15 cellular contexts compared by ENCODE assay signal in the genomic region with DNA sequence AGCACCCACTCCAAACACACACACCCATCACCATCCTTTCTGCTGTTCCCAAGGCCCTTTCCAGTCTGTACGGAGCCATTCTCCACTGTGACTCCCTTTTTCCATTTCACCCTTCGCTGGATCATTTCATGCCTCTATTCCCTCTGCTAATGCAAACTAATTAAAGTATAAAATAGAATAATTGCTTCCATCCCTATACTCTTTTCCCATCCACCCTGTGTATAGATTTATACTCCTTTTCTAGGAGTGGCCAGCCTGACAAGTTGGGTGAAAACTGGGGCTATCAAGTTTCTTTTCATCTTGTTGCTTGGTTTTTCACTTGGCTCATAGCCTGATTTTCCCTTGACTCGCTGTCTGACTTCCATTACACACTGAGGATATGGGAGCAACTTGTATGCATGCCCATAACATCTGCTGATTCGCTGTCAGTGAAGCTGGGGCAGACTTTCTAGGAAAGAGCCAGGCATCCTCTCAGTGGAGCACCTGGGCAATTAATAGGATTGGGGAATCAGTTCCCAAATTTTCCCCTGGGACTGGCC.
A peak's percentile ranks its signal among the peaks of the same experiment; 100 is the strongest.
DNase-seq lines count a peak whose midpoint lies in the region; ATAC-seq lines count a peak whose summit lies in the region.
"Had no signal": no experiment of that assay in that cellular context is flagged by ENCODE, and none has a peak within 500 bp of the region (broad histone marks: within the 10 kb centered on the region; RNA-seq: fewer than 3 reads in every experiment).

No MANE protein-coding gene starts in this region.

- DNase-seq in DMS 273 treated with DMSO at 0.1 percent for 48 hours (lab: John Stamatoyannopoulos, UW) (peak; percentile 77), M059J (ENCODE audit: low read depth) (peak; percentile 62), RKO (ENCODE audit: low spot score) (peak; percentile 3), glomerular visceral epithelial cell (ENCODE audit: extremely low spot score) (peak; percentile 8), T-helper 9 cell (no peak)
- DNase-seq: activated CD4-positive, alpha-beta T cell treated with anti-CD3 and anti-CD28 coated beads, Interleukin-2, amount 50 U/mL, for 4 hours; effector memory CD4-positive, alpha-beta T cell; left cardiac atrium; naive B cell; NCI-H2029; stimulated activated CD4-positive, alpha-beta T cell treated with anti-CD3 and anti-CD28 coated beads, Interleukin-4, amount 100 ng/mL, for 4 hours; stimulated activated naive CD4-positive, alpha-beta T cell had no signal

- ATAC-seq in HG03520 (IDR thresholded peaks at IDR 0.05; ENCODE audit: unreplicated experiment) (no peak), GM21390 (IDR thresholded peaks at IDR 0.05; ENCODE audit: unreplicated experiment) (no peak), HG02798 (IDR thresholded peaks at IDR 0.05; ENCODE audit: poor library complexity, unreplicated experiment) (no peak)
- ATAC-seq: left cardiac atrium had no signal
